ENCODE assay signal across 11 cellular contexts in the genomic region with DNA sequence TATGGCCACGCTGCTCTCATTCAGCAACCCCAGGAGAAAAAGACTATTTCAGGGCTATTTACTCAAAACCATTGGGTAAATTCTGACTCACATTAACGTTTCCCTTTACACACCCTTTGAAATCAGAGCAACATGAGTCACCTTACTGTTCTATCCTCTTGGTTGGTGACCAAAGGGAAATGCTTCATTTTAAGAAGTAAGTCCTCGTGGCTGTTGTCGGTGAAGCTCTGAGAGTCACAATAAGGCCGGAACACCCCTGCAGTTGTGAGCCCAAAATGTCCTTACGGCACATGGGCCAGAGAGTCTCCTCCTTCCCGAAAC. TPM values are rescaled to one million over a fixed set of nuclear protein-coding genes. Genes with fewer than 3 reads are reported as not detected.
DNase-seq lines count a peak whose midpoint lies in the region; ATAC-seq and TF ChIP-seq lines count a peak whose summit lies in the region.
"Had no signal": no experiment of that assay in that cellular context is flagged by ENCODE, and none has a peak within 500 bp of the region (broad histone marks: within the 10 kb centered on the region; RNA-seq: fewer than 3 reads in every experiment).

No MANE protein-coding gene starts in this region.

- H3K4me1 ChIP-seq in suprapubic skin = no peaks in the 10 kb centered on the region
- H3K4me1 ChIP-seq: BE2C had no signal

- H3K36me3 Mint-ChIP-seq in activated T-cell treated with anti-CD3 and anti-CD28 coated beads, Interleukin-2, amount 50 U/mL, for 24 hours (ENCODE audit: low read depth) = no peaks in the 10 kb centered on the region

- H3K27me3 Mint-ChIP-seq in activated T-cell treated with anti-CD3 and anti-CD28 coated beads, Interleukin-2, amount 50 U/mL, for 24 hours = peaks cover 13% of the 10 kb centered on the region

- peak; percentile 60 for ATAC-seq in HG03442 (IDR thresholded peaks at IDR 0.05; ENCODE audit: unreplicated experiment)
- ATAC-seq in HG03460 (IDR thresholded peaks at IDR 0.05; ENCODE audit: unreplicated experiment) = no peak

- H3K27ac ChIP-seq in suprapubic skin = no peak overlapping the region

- no peak overlapping the region for H3K27ac Mint-ChIP-seq in activated T-cell treated with anti-CD3 and anti-CD28 coated beads, Interleukin-2, amount 50 U/mL, for 24 hours
- H3K27ac Mint-ChIP-seq: activated CD4-positive, alpha-beta T cell treated with anti-CD3 and anti-CD28 coated beads, Interleukin-2, amount 10 ng/mL, durations not matched to agents 7 days and 5 days had no signal

- H3K9me3 ChIP-seq in suprapubic skin = no peaks in the 10 kb centered on the region
- H3K9me3 ChIP-seq: BE2C had no signal

- H3K27me3 ChIP-seq in suprapubic skin = no peaks in the 10 kb centered on the region
- H3K27me3 ChIP-seq: BE2C had no signal

- TF ChIP-seq POLR2A in suprapubic skin (IDR thresholded peaks at IDR 0.05) = no peak

- 64% methylated on average over 7 of the region's 7 CpGs for WGBS in suprapubic skin

- TF ChIP-seq EP300 in suprapubic skin (IDR thresholded peaks at IDR 0.05) = no peak

- no peaks in the 10 kb centered on the region for H3K36me3 ChIP-seq in suprapubic skin
- H3K36me3 ChIP-seq: BE2C had no signal

- peak; percentile 17 for DNase-seq in 8988T
- peak; percentile 21 for DNase-seq in amniotic stem cell (lab: John Stamatoyannopoulos, UW)
- DNase-seq in hepatic stellate cell (ENCODE audit: low spot score) = peak; percentile 58
- no peak for DNase-seq in suprapubic skin (ENCODE audit: low spot score in 2 of 2)
- no peak for DNase-seq in NCI-H2171 (lab: John Stamatoyannopoulos, UW)
- DNase-seq in activated T-cell treated with anti-CD3 and anti-CD28 coated beads, Interleukin-2, amount 50 U/mL, for 24 hours = no peak
- DNase-seq: activated CD4-positive, alpha-beta T cell treated with anti-CD3 and anti-CD28 coated beads, Interleukin-2, amount 10 ng/mL, durations not matched to agents 7 days and 5 days; BE2C; NCI-H526 treated with DMSO at 0.1 percent for 48 hours had no signal

- no peak for TF ChIP-seq CTCF in suprapubic skin (IDR thresholded peaks at IDR 0.05)

- no peaks in the 10 kb centered on the region for H3K9me3 Mint-ChIP-seq in activated T-cell treated with anti-CD3 and anti-CD28 coated beads, Interleukin-2, amount 50 U/mL, for 24 hours

- no peak overlapping the region for H3K4me3 Mint-ChIP-seq in activated T-cell treated with anti-CD3 and anti-CD28 coated beads, Interleukin-2, amount 50 U/mL, for 24 hours
- H3K4me3 Mint-ChIP-seq: activated CD4-positive, alpha-beta T cell treated with anti-CD3 and anti-CD28 coated beads, Interleukin-2, amount 10 ng/mL, durations not matched to agents 7 days and 5 days had no signal

- H3K4me3 ChIP-seq in suprapubic skin = no peak overlapping the region

- H3K4me1 Mint-ChIP-seq in activated T-cell treated with anti-CD3 and anti-CD28 coated beads, Interleukin-2, amount 50 U/mL, for 24 hours (ENCODE audit: low read depth) = no peaks in the 10 kb centered on the region
- H3K4me1 Mint-ChIP-seq: activated CD4-positive, alpha-beta T cell treated with anti-CD3 and anti-CD28 coated beads, Interleukin-2, amount 10 ng/mL, durations not matched to agents 7 days and 5 days had no signal

RNA-seq across cellular contexts. Expression of a gene that starts 56.3 kb away (rescaled TPM):
- 100 to 1,000 TPM; 113 to 381 (median 206) TPM for total RNA-seq in suprapubic skin

Comparison
In these comparisons a context has a peak if more than half of its experiments do, and no peak if none do; other contexts are left out.
1. DNase-seq: peak in 8988T (single experiment), amniotic stem cell (single experiment) and hepatic stellate cell (single experiment); none in suprapubic skin (0 of 2), NCI-H2171 (single experiment) and activated T-cell treated with anti-CD3 and anti-CD28 coated beads, Interleukin-2, amount 50 U/mL, for 24 hours (single experiment).